Comparison of ENCODE assay signal across 2 cellular contexts in genomic region chr5:158958048-158958994, GRCh38.
TF ChIP-seq lines count a peak whose summit lies in the region.

No MANE protein-coding gene starts in this region.

TF ChIP-seq in GM23338, 12 proteins besides CTCF, POLR2A, EP300 and RAD21 (continued from another document):
- TF ChIP-seq ZNF462 (CRISPR knock-in tag; IDR thresholded peaks at IDR 0.05) (no peak), ZNF114 (CRISPR knock-in tag; IDR thresholded peaks at IDR 0.05) (no peak), POLR2AphosphoS5 (IDR thresholded peaks at IDR 0.05; ENCODE audit: low read depth) (peak; percentile 71), NANOG (IDR thresholded peaks at IDR 0.05; ENCODE audit: borderline replicate concordance) (peak; percentile 64)

TF ChIP-seq in WTC11, 78 proteins besides CTCF, POLR2A, EP300 and RAD21 (continued from another document):
- TF ChIP-seq EMX1 (CRISPR knock-in tag; IDR thresholded peaks at IDR 0.05): no peak
- peak; percentile 51; the same call in 1 of the 2 replicates for TF ChIP-seq E2F5 (CRISPR knock-in tag; IDR thresholded peaks at IDR 0.05)
- no peak for TF ChIP-seq ZNF219 (CRISPR knock-in tag; IDR thresholded peaks at IDR 0.05; ENCODE audit: borderline replicate concordance)
- TF ChIP-seq ATF6 (CRISPR knock-in tag; IDR thresholded peaks at IDR 0.05): no peak
- no peak for TF ChIP-seq CDX4 (CRISPR knock-in tag; IDR thresholded peaks at IDR 0.05; ENCODE audit: borderline replicate concordance)
- no peak for TF ChIP-seq CBFB (CRISPR knock-in tag; IDR thresholded peaks at IDR 0.05; ENCODE audit: low read depth)
- TF ChIP-seq ETV6 (CRISPR knock-in tag; IDR thresholded peaks at IDR 0.05): no peak
- TF ChIP-seq TEAD1 (CRISPR knock-in tag; IDR thresholded peaks at IDR 0.05): peak; percentile 42; the same call in 1 of the 2 replicates
- TF ChIP-seq HMGA2 (CRISPR knock-in tag; IDR thresholded peaks at IDR 0.05): no peak
- no peak for TF ChIP-seq ZNF423 (CRISPR knock-in tag; IDR thresholded peaks at IDR 0.05)
- no peak for TF ChIP-seq NR2C2 (CRISPR knock-in tag; IDR thresholded peaks at IDR 0.05)
- TF ChIP-seq STAT6 (CRISPR knock-in tag; conservative IDR thresholded peaks at IDR 0.05; ENCODE audit: low read depth): no peak
- TF ChIP-seq NFYB (CRISPR knock-in tag; conservative IDR thresholded peaks at IDR 0.05; ENCODE audit: low read depth): no peak
